Comparison of ENCODE assay signal across 1 cellular context in the genomic region with DNA sequence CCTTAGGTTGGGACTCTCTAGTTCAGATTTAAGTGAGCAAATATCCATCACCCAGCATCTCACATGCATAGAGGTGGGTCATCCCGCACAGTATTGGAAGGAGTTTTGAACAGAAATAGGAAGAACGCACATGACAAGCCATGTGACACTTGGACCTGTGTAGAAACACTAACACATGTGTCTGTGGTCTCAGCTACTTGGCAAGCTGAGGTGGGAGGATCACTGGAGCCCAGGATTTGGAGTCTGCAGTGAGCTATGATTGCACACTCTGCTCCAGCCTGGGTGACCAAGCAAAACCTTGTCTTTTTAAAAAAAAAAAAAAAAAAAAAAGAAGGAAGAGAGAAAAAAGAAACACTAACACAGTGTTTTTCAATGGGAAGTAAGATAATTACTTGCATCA.
A peak's percentile ranks its signal among the peaks of the same experiment; 100 is the strongest.
TF ChIP-seq lines count a peak whose summit lies in the region.

No MANE protein-coding gene starts in this region.

TF ChIP-seq in K562, 482 proteins besides CTCF, POLR2A, EP300 and RAD21:
- TF ChIP-seq ZNF384 (IDR thresholded peaks at IDR 0.05; ENCODE audit: low read depth, low read length) (peak; percentile 37; the same call in 1 of the 2 replicates), L3MBTL2 (IDR thresholded peaks at IDR 0.05) (peak; percentile 24; the same call in 1 of the 2 replicates)
- TF ChIP-seq, protein P1, sequence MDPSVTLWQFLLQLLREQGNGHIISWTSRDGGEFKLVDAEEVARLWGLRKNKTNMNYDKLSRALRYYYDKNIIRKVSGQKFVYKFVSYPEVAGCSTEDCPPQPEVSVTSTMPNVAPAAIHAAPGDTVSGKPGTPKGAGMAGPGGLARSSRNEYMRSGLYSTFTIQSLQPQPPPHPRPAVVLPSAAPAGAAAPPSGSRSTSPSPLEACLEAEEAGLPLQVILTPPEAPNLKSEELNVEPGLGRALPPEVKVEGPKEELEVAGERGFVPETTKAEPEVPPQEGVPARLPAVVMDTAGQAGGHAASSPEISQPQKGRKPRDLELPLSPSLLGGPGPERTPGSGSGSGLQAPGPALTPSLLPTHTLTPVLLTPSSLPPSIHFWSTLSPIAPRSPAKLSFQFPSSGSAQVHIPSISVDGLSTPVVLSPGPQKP (CRISPR knock-in tag; IDR thresholded peaks at IDR 0.05): no peak
- TF ChIP-seq, protein P2, sequence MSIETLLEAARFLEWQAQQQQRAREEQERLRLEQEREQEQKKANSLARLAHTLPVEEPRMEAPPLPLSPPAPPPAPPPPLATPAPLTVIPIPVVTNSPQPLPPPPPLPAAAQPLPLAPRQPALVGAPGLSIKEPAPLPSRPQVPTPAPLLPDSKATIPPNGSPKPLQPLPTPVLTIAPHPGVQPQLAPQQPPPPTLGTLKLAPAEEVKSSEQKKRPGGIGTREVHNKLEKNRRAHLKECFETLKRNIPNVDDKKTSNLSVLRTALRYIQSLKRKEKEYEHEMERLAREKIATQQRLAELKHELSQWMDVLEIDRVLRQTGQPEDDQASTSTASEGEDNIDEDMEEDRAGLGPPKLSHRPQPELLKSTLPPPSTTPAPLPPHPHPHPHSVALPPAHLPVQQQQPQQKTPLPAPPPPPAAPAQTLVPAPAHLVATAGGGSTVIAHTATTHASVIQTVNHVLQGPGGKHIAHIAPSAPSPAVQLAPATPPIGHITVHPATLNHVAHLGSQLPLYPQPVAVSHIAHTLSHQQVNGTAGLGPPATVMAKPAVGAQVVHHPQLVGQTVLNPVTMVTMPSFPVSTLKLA (conservative IDR thresholded peaks at IDR 0.05): peak in 1 of 2 experiments; percentile 21; a peak in 1 of 4 replicates
